In genomic region chr7:51369746-51370145, GRCh38 we compare ENCODE assay signal across 8 cellular contexts. TPM values are rescaled to one million over a fixed set of nuclear protein-coding genes. Genes with fewer than 3 reads are reported as not detected.
A peak's percentile ranks its signal among the peaks of the same experiment; 100 is the strongest.
DNase-seq lines count a peak whose midpoint lies in the region; ATAC-seq lines count a peak whose summit lies in the region.

No MANE protein-coding gene starts in this region.

- ATAC-seq in GM19395 (IDR thresholded peaks at IDR 0.05; ENCODE audit: unreplicated experiment) (peak; percentile 56), left colon (peak; percentile 59), HG02763 (IDR thresholded peaks at IDR 0.05; ENCODE audit: unreplicated experiment) (no peak), GM21619 (IDR thresholded peaks at IDR 0.05; ENCODE audit: unreplicated experiment) (no peak)

- in situ Hi-C loops in Caki2 (cut with HindIII; ENCODE audit: low pct_unique_long_range_greater_than_20kb, low sequenced_read_pairs) = no loop called here

- peak; percentile 10 for DNase-seq in Caki2 (ENCODE audit: low read depth)
- peak; percentile 44 for DNase-seq in SW480 (ENCODE audit: low spot score)
- no peak for DNase-seq in left colon
- DNase-seq in NCI-H2107 treated with DMSO at 0.1 percent for 48 hours (lab: John Stamatoyannopoulos, UW; ENCODE audit: unreplicated experiment) = no peak
- DNase-seq in activated CD8-positive, alpha-beta memory T cell treated with anti-CD3 and anti-CD28 coated beads, Interleukin-2, amount 50 U/mL, for 48 hours = no peak

- intact Hi-C loops in left colon (cut with DNase I, micrococcal nuclease) = loop anchor here (5.0 to 10.0 kb wide), 3 partner anchors 65 to 207 kb away; no protein-coding TSS in a partner anchor

RNA-seq across cellular contexts. Expression of gene COBL, which starts 53.1 kb away (rescaled TPM):
- 0.35 and 1.3 TPM in 2 replicates for total RNA-seq in Caki2 (2014; rRNA removed; shearing (Covaris generic); ENCODE audit: low replicate concordance)
- 10 to 100 TPM; 66.1 to 75.7 TPM for total RNA-seq in left colon

Comparison
In these comparisons a context has a peak if more than half of its experiments do, and no peak if none do; other contexts are left out.
1. DNase-seq: peak in Caki2 (single experiment) and SW480 (single experiment); none in left colon (0 of 2), NCI-H2107 treated with DMSO at 0.1 percent for 48 hours (single experiment) and activated CD8-positive, alpha-beta memory T cell treated with anti-CD3 and anti-CD28 coated beads, Interleukin-2, amount 50 U/mL, for 48 hours (single experiment).
2. ATAC-seq: peak in GM19395 (single experiment) and left colon (single experiment); none in HG02763 (single experiment) and GM21619 (single experiment).
3. RNA of gene COBL, which starts 53.1 kb away (total RNA-seq): 66.1 to 75.7 TPM in left colon; 0.35 to 1.3 TPM in Caki2; every median in the first group is over 10 times any median in the second.